In genomic region chr2:47520825-47521665, GRCh38 we compare ENCODE assay signal across 8 cellular contexts. TPM values are rescaled to one million over a fixed set of nuclear protein-coding genes. Genes with fewer than 3 reads are reported as not detected.
DNase-seq lines count a peak whose midpoint lies in the region; ATAC-seq and TF ChIP-seq lines count a peak whose summit lies in the region.

No MANE protein-coding gene starts in this region.

- POLR2A ChIA-PET in SK-N-SH (lab: Yijun Ruan, JAX): interaction anchor here (0.6 to 1.5 kb wide), 3 partner anchors 262 to 386 kb away, joined by 3 to 4 read pairs (median 3); partner anchors contain the start of gene MSH6

- H3K9me3 Mint-ChIP-seq in activated naive CD8-positive, alpha-beta T cell (ENCODE audit: low read depth): no peaks in the 10 kb centered on the region
- no peaks in the 10 kb centered on the region for H3K9me3 Mint-ChIP-seq in chondrocyte (ENCODE audit: low read depth)

- no peaks in the 10 kb centered on the region for H3K27me3 Mint-ChIP-seq in activated naive CD8-positive, alpha-beta T cell
- no peaks in the 10 kb centered on the region for H3K27me3 Mint-ChIP-seq in chondrocyte (ENCODE audit: low read depth)

- H3K36me3 Mint-ChIP-seq in activated naive CD8-positive, alpha-beta T cell: peaks cover 2% of the 10 kb centered on the region
- no peaks in the 10 kb centered on the region for H3K36me3 Mint-ChIP-seq in chondrocyte (ENCODE audit: low read depth)

- H3K36me3 ChIP-seq in SK-N-SH (replicated peaks in 1 of 2; ENCODE audit: control insufficient read depth in 1 of 2, insufficient read depth in 2 of 2, low read length in 1 of 2) (no peaks in the 10 kb centered on the region), heart right ventricle (no peaks in the 10 kb centered on the region)

- no peaks in the 10 kb centered on the region for H3K9me3 ChIP-seq in SK-N-SH
- no peaks in the 10 kb centered on the region for H3K9me3 ChIP-seq in heart right ventricle

- TF ChIP-seq CTCF in SK-N-SH (IDR thresholded peaks at IDR 0.05): peak; percentile 45
- peak in 4 of 9 donors; percentile 26 to 39 (median 32) for TF ChIP-seq CTCF in heart right ventricle (IDR thresholded peaks at IDR 0.05)
- no peak for TF ChIP-seq CTCF in chondrocyte (IDR thresholded peaks at IDR 0.05)

- peak; percentile 38 for TF ChIP-seq RAD21 in SK-N-SH (IDR thresholded peaks at IDR 0.05; ENCODE audit: low read length)

- H3K4me1 ChIP-seq in SK-N-SH (ENCODE audit: control insufficient read depth in 1 of 2, insufficient read depth in 2 of 2, low read depth in 1 of 2, low read length in 1 of 2) (peaks cover 0 to 15% of the 10 kb centered on the region in 2 experiments; a peak in 1 of 4 replicates), heart right ventricle (peaks cover 0 to 15% (median 3%) of the 10 kb centered on the region in 9 donors)

- peaks cover 14% of the 10 kb centered on the region for H3K4me1 Mint-ChIP-seq in activated naive CD8-positive, alpha-beta T cell (ENCODE audit: low read depth)
- peaks cover 5% of the 10 kb centered on the region for H3K4me1 Mint-ChIP-seq in chondrocyte (ENCODE audit: low read depth)

- peak overlapping the region; percentile 52 to 60 for H3K4me3 ChIP-seq in SK-N-SH (ENCODE audit: low read depth in 2 of 2, low read length in 1 of 2)
- peak overlapping the region in 9 of 10 donors; percentile 24 to 59 (median 46) for H3K4me3 ChIP-seq in heart right ventricle
- H3K4me3 ChIP-seq in skin epidermis: peak overlapping the region; percentile 17 to 49 (median 33)

- H3K79me2 ChIP-seq in SK-N-SH (ENCODE audit: insufficient read depth): no peaks in the 10 kb centered on the region

- peak; percentile 63 for DNase-seq in EL
- peak; percentile 62 for DNase-seq in M059J (ENCODE audit: low read depth)
- DNase-seq in SK-N-SH: peak; percentile 96
- peak; percentile 29 to 51 for DNase-seq in heart right ventricle
- DNase-seq in chondrocyte (ENCODE audit: low spot score): no peak

- 7% methylated on average over 52 of the region's 97 CpGs for WGBS in SK-N-SH (ENCODE audit: low lambda C conversion rate)
- WGBS in heart right ventricle, 2 donors: 2 to 3% methylated on average over 96 to 97 of the region's 97 CpGs

- no peaks in the 10 kb centered on the region for H4K20me1 ChIP-seq in SK-N-SH (ENCODE audit: insufficient read depth)

- no peaks in the 10 kb centered on the region for H3K9me2 ChIP-seq in SK-N-SH

- ATAC-seq in GM21786 (IDR thresholded peaks at IDR 0.05; ENCODE audit: unreplicated experiment): peak; percentile 73
- ATAC-seq in heart right ventricle: peak; percentile 53 to 80 (median 72)

- H3K27me3 ChIP-seq in SK-N-SH (ENCODE audit: insufficient read depth): no peaks in the 10 kb centered on the region
- peaks cover 0 to 19% (median 7%) of the 10 kb centered on the region in 7 donors for H3K27me3 ChIP-seq in heart right ventricle

- CTCF ChIA-PET in SK-N-SH (lab: Yijun Ruan, JAX): interaction anchor here (0.6 to 2.4 kb wide), 21 partner anchors 9 to 251 kb away, joined by 3 to 16 read pairs (median 3); no protein-coding TSS in a partner anchor

- peak overlapping the region; percentile 90 for H3K4me3 Mint-ChIP-seq in activated naive CD8-positive, alpha-beta T cell
- no peak overlapping the region for H3K4me3 Mint-ChIP-seq in chondrocyte (ENCODE audit: unreplicated experiment)

- peak overlapping the region; percentile 94 for H3K27ac Mint-ChIP-seq in activated naive CD8-positive, alpha-beta T cell
- H3K27ac Mint-ChIP-seq in chondrocyte (ENCODE audit: unreplicated experiment): no peak overlapping the region

- H2AFZ ChIP-seq in SK-N-SH (ENCODE audit: low read depth): peak overlapping the region; percentile 83

- peak overlapping the region in 1 of 2 experiments; percentile 34; a peak in 1 of 4 replicates for H3K27ac ChIP-seq in SK-N-SH (ENCODE audit: low read depth in 2 of 2, low read length in 1 of 2)
- peak overlapping the region in 1 of 10 donors; percentile 76 for H3K27ac ChIP-seq in heart right ventricle
- peak overlapping the region in 7 of 21 experiments; percentile 22 to 68 (median 45) for H3K27ac ChIP-seq in skin epidermis

- no peaks in the 10 kb centered on the region for H3F3A ChIP-seq in SK-N-SH (replicated peaks; ENCODE audit: insufficient read depth)

- intact Hi-C loops in heart right ventricle (cut with DNase I): loop anchor here in 1 of 10 donors (10.0 kb wide), 1 partner anchor 244 kb away; no protein-coding TSS in a partner anchor

- no peak for TF ChIP-seq EP300 in SK-N-SH (IDR thresholded peaks at IDR 0.05; ENCODE audit: borderline replicate concordance in 1 of 2, low read depth in 1 of 2, low read length in 1 of 2)

- H3K4me2 ChIP-seq in SK-N-SH: peak overlapping the region; percentile 91

- H3K9ac ChIP-seq in SK-N-SH: no peak overlapping the region

TF ChIP-seq in SK-N-SH, 30 proteins besides CTCF, POLR2A, EP300 and RAD21 (continues in another document):
- TF ChIP-seq JUND (IDR thresholded peaks at IDR 0.05) (no peak), IRF3 (IDR thresholded peaks at IDR 0.05; ENCODE audit: low read depth, low read length) (no peak), RFX5 (IDR thresholded peaks at IDR 0.05; ENCODE audit: low read length) (no peak), FOXM1 (IDR thresholded peaks at IDR 0.05; ENCODE audit: low read depth) (no peak), POLR2AphosphoS5 (IDR thresholded peaks at IDR 0.05; ENCODE audit: low read depth, low read length) (no peak), USF1 (IDR thresholded peaks at IDR 0.05; ENCODE audit: borderline replicate concordance, low read depth) (peak; percentile 53; the same call in 1 of the 2 replicates), CHD2 (IDR thresholded peaks at IDR 0.05; ENCODE audit: low read length, partially characterized antibody) (no peak), RXRA (IDR thresholded peaks at IDR 0.05; ENCODE audit: borderline replicate concordance, low read depth) (no peak), GABPA (IDR thresholded peaks at IDR 0.05; ENCODE audit: low read depth) (peak; percentile 60), GATA2 (CRISPR knock-in tag; IDR thresholded peaks at IDR 0.05) (no peak), RCOR1 (IDR thresholded peaks at IDR 0.05; ENCODE audit: low read length) (0 out of 2 replicates have a peak, but pooled peaks have one; percentile 9), MXI1 (IDR thresholded peaks at IDR 0.05; ENCODE audit: low read depth, low read length) (peak; percentile 42; the same call in 1 of the 2 replicates), SIN3A (IDR thresholded peaks at IDR 0.05; ENCODE audit: borderline replicate concordance, low read depth, low read length) (no peak), NRF1 (IDR thresholded peaks at IDR 0.05; ENCODE audit: low read depth, low read length) (peak; percentile 59), PBX3 (IDR thresholded peaks at IDR 0.05) (no peak), USF2 (IDR thresholded peaks at IDR 0.05; ENCODE audit: borderline replicate concordance, low read depth, low read length) (no peak), SMC3 (IDR thresholded peaks at IDR 0.05; ENCODE audit: low read depth, low read length) (peak; percentile 29; the same call in 1 of the 2 replicates), FOSL2 (IDR thresholded peaks at IDR 0.05; ENCODE audit: borderline replicate concordance, low read depth) (no peak), MEF2A (IDR thresholded peaks at IDR 0.05; ENCODE audit: borderline replicate concordance, low read depth) (no peak)

RNA-seq across cellular contexts. Expression of gene KCNK12, which starts 49.7 kb away (rescaled TPM):
- total RNA-seq in M059J (2014; rRNA removed; shearing (Covaris generic)): not detected in 2 replicates
- 0.02 TPM in 1 of 2 replicates, not detected in the other for polyA plus RNA-seq in SK-N-SH (2012; rRNA removed)
- polyA plus RNA-seq in SK-N-SH (2012; cell fraction: cytosol; rRNA removed): 0.01 TPM in 1 of 2 replicates, not detected in the other
- polyA plus RNA-seq in SK-N-SH (2012; cell fraction: nucleus; rRNA removed): 0.01 TPM in 1 of 2 replicates, not detected in the other
- under 1 TPM in 8 of 10 donors, not detected in 2; 0.04 to 0.76 (median 0.10) TPM for total RNA-seq in heart right ventricle
- under 1 TPM; 0.01 to 0.07 TPM for polyA plus RNA-seq in heart right ventricle
- total RNA-seq in chondrocyte: not detected in 3 replicates
